In genomic region chr3:141449424-141449823, GRCh38 we compare ENCODE assay signal across 1 cellular context.
TF ChIP-seq lines count a peak whose summit lies in the region.

No MANE protein-coding gene starts in this region.

TF ChIP-seq in IMR-90, 13 proteins besides CTCF, POLR2A, EP300 and RAD21:
- TF ChIP-seq CEBPB (IDR thresholded peaks at IDR 0.05; ENCODE audit: low read depth, low read length) = no peak
- no peak for TF ChIP-seq MAFK (IDR thresholded peaks at IDR 0.05; ENCODE audit: low read depth, low read length)
